25 cellular contexts compared by ENCODE assay signal in genomic region chr18:567119-567518, GRCh38. TPM values are rescaled to one million over a fixed set of nuclear protein-coding genes. Genes with fewer than 3 reads are reported as not detected.
"Had no signal": no experiment of that assay in that cellular context is flagged by ENCODE, and none has a peak within 500 bp of the region (broad histone marks: within the 10 kb centered on the region; RNA-seq: fewer than 3 reads in every experiment).

No MANE protein-coding gene starts in this region.

- ATAC-seq: activated naive CD4-positive, alpha-beta T cell treated with anti-CD3 and anti-CD28 coated beads, Interleukin-2, amount 50 U/mL, for 72 hours; psoas muscle; WTC11 had no signal

- H3K4me3 ChIP-seq: cardiac muscle cell, left ventricle myocardium inferior, ovary, psoas muscle, sigmoid colon, tibial nerve had no signal

- H3K27me3 ChIP-seq: cardiac muscle cell, ovary, sigmoid colon, tibial nerve had no signal

- H3K9me3 ChIP-seq: left ventricle myocardium inferior, ovary, psoas muscle, sigmoid colon, tibial nerve had no signal

- H3K36me3 Mint-ChIP-seq: activated CD4-positive, alpha-beta memory T cell treated with anti-CD3 and anti-CD28 coated beads for 36 hours; activated naive CD4-positive, alpha-beta T cell treated with anti-CD3 and anti-CD28 coated beads, Interleukin-2, amount 50 U/mL, for 72 hours; naive B cell; WTC11 had no signal

- H3K4me3 Mint-ChIP-seq: activated CD4-positive, alpha-beta memory T cell treated with anti-CD3 and anti-CD28 coated beads for 36 hours; activated T-helper 1 cell treated with anti-CD3 and anti-CD28 coated beads, Interleukin-12 subunit alpha, Interleukin-12 subunit beta, Interleukin-2, Interleukin-4 antibody, amounts not matched to agents 30 ng/mL and 10 ng/mL and 1 ng/mL, durations not matched to agents 14 hours and 24 hours and 36 hours; naive B cell; WTC11 had no signal

- DNase-seq: activated CD4-positive, alpha-beta memory T cell treated with anti-CD3 and anti-CD28 coated beads for 36 hours; activated CD4-positive, alpha-beta T cell treated with anti-CD3 and anti-CD28 coated beads for 4 hours; activated gamma-delta T cell treated with Interleukin-2 at 50 U/mL for 16 hours; activated T-cell treated with anti-CD3 and anti-CD28 coated beads for 4 hours; head of caudate nucleus; left ventricle myocardium inferior; mammary epithelial cell; naive B cell; ovary; psoas muscle; sigmoid colon; stimulated activated CD4-positive, alpha-beta T cell treated with anti-CD3 and anti-CD28 coated beads, Interleukin-1b, Interleukin-23, amount 100 ng/mL, for 48 hours; stimulated activated naive CD4-positive, alpha-beta T cell treated with Interleukin-2 at 50 U/mL for 16 hours; substantia nigra had no signal

- H3K27ac ChIP-seq: cardiac muscle cell, epithelial cell of prostate, left ventricle myocardium inferior, ovary, psoas muscle, sigmoid colon, tibial nerve had no signal

- H3K9me3 Mint-ChIP-seq: activated CD4-positive, alpha-beta memory T cell treated with anti-CD3 and anti-CD28 coated beads for 36 hours; activated naive CD4-positive, alpha-beta T cell treated with anti-CD3 and anti-CD28 coated beads, Interleukin-2, amount 50 U/mL, for 72 hours; activated T-helper 1 cell treated with anti-CD3 and anti-CD28 coated beads, Interleukin-12 subunit alpha, Interleukin-12 subunit beta, Interleukin-2, Interleukin-4 antibody, amounts not matched to agents 30 ng/mL and 10 ng/mL and 1 ng/mL, durations not matched to agents 14 hours and 24 hours and 36 hours; naive B cell had no signal

- H3K4me1 ChIP-seq: psoas muscle, tibial nerve had no signal

- H3K36me3 ChIP-seq: cardiac muscle cell, left ventricle myocardium inferior, ovary, sigmoid colon, tibial nerve had no signal

- H3K27ac Mint-ChIP-seq: activated CD4-positive, alpha-beta memory T cell treated with anti-CD3 and anti-CD28 coated beads for 36 hours; activated naive CD4-positive, alpha-beta T cell treated with anti-CD3 and anti-CD28 coated beads, Interleukin-2, amount 50 U/mL, for 72 hours; activated T-helper 1 cell treated with anti-CD3 and anti-CD28 coated beads, Interleukin-12 subunit alpha, Interleukin-12 subunit beta, Interleukin-2, Interleukin-4 antibody, amounts not matched to agents 30 ng/mL and 10 ng/mL and 1 ng/mL, durations not matched to agents 14 hours and 24 hours and 36 hours; naive B cell; WTC11 had no signal

- H3K4me1 Mint-ChIP-seq: naive B cell had no signal

RNA-seq across cellular contexts. Expression of gene CETN1, which starts 13.1 kb away (rescaled TPM):
- total RNA-seq: activated CD4-positive, alpha-beta memory T cell treated with anti-CD3 and anti-CD28 coated beads for 36 hours; activated naive CD4-positive, alpha-beta T cell treated with anti-CD3 and anti-CD28 coated beads, Interleukin-2, amount 50 U/mL, for 72 hours; activated T-helper 1 cell treated with anti-CD3 and anti-CD28 coated beads, Interleukin-12 subunit alpha, Interleukin-12 subunit beta, Interleukin-2, Interleukin-4 antibody, amounts not matched to agents 30 ng/mL and 10 ng/mL and 1 ng/mL, durations not matched to agents 14 hours and 24 hours and 36 hours; cardiac muscle cell; dermis microvascular lymphatic vessel endothelial cell; frontal cortex; kidney epithelial cell; left ventricle myocardium inferior; mammary epithelial cell; ovary; psoas muscle; sigmoid colon; T-helper 2 cell treated with Interferon-gamma antibody and Interleukin-4, amounts not matched to agents 100 ng/mL and 5 ng/mL, for 36 hours; tibial nerve; WTC11 had no signal
- polyA plus RNA-seq: cardiac muscle cell, mammary epithelial cell, ovary, psoas muscle, sigmoid colon had no signal

RNA-seq across cellular contexts. Expression of gene CLUL1, which starts 29.7 kb away (rescaled TPM):
- total RNA-seq: activated CD4-positive, alpha-beta memory T cell treated with anti-CD3 and anti-CD28 coated beads for 36 hours; activated naive CD4-positive, alpha-beta T cell treated with anti-CD3 and anti-CD28 coated beads, Interleukin-2, amount 50 U/mL, for 72 hours; activated T-helper 1 cell treated with anti-CD3 and anti-CD28 coated beads, Interleukin-12 subunit alpha, Interleukin-12 subunit beta, Interleukin-2, Interleukin-4 antibody, amounts not matched to agents 30 ng/mL and 10 ng/mL and 1 ng/mL, durations not matched to agents 14 hours and 24 hours and 36 hours; dermis microvascular lymphatic vessel endothelial cell; left ventricle myocardium inferior; mononuclear cell; psoas muscle; T-helper 2 cell treated with Interferon-gamma antibody and Interleukin-4, amounts not matched to agents 100 ng/mL and 5 ng/mL, for 36 hours had no signal
- polyA plus RNA-seq: psoas muscle had no signal
